Comparison of ENCODE assay signal across 18 cellular contexts in the genomic region with DNA sequence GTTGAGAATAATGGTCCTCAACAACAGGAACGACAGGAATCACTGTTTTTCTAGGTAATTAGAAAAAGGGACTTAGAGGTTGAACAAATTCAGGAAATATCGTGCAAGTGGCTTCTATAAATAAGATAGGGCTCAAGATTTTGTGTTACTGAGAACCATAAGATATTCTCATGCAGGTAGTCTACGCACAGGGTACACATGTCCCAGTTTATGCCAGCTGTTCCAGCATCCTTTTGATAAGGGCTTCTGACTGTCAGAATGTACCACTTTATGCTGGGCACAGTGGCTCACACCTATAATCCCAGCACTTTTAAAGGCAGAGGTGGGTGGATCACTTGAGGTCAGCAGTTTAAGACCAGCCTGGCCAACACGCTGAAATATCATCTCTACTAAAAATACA.
"Had no signal": no experiment of that assay in that cellular context is flagged by ENCODE, and none has a peak within 500 bp of the region (broad histone marks: within the 10 kb centered on the region; RNA-seq: fewer than 3 reads in every experiment).

No MANE protein-coding gene starts in this region.

- H3K4me3 Mint-ChIP-seq: activated CD4-positive, alpha-beta memory T cell treated with anti-CD3 and anti-CD28 coated beads for 36 hours; activated naive CD8-positive, alpha-beta T cell; endodermal cell; nephron; stimulated activated naive CD8-positive, alpha-beta T cell treated with anti-CD3 and anti-CD28 coated beads, Interleukin-15, Interleukin-2, amounts not matched to agents 100 ng/mL and 50 ng/mL, for 24 hours; T-helper 2 cell treated with Interferon-gamma antibody and Interleukin-4, amounts not matched to agents 5 μg/mL and 100 μg/mL, for 36 hours had no signal

- H3K4me1 Mint-ChIP-seq: endodermal cell, nephron had no signal

- DNase-seq: activated CD4-positive, alpha-beta memory T cell treated with anti-CD3 and anti-CD28 coated beads for 36 hours; activated CD8-positive, alpha-beta memory T cell treated with anti-CD3 and anti-CD28 coated beads, Interleukin-2, amount 50 U/mL, for 48 hours; activated gamma-delta T cell; body of pancreas; central memory CD4-positive, alpha-beta T cell; endodermal cell; foreskin keratinocyte; glutamatergic neuron; hippocampal formation; left cardiac atrium; lower lobe of right lung; right cardiac atrium had no signal

- ATAC-seq: body of pancreas, foreskin keratinocyte, left cardiac atrium, lower lobe of right lung, right cardiac atrium had no signal

- FAIRE-seq: islet of Langerhans, urothelium cell line had no signal

- H3K27me3 Mint-ChIP-seq: activated CD4-positive, alpha-beta memory T cell treated with anti-CD3 and anti-CD28 coated beads for 36 hours; activated naive CD8-positive, alpha-beta T cell; stimulated activated naive CD8-positive, alpha-beta T cell treated with anti-CD3 and anti-CD28 coated beads, Interleukin-15, Interleukin-2, amounts not matched to agents 100 ng/mL and 50 ng/mL, for 24 hours had no signal

- H3K27ac Mint-ChIP-seq: activated CD4-positive, alpha-beta memory T cell treated with anti-CD3 and anti-CD28 coated beads for 36 hours; activated naive CD8-positive, alpha-beta T cell; endodermal cell; nephron; stimulated activated naive CD8-positive, alpha-beta T cell treated with anti-CD3 and anti-CD28 coated beads, Interleukin-15, Interleukin-2, amounts not matched to agents 100 ng/mL and 50 ng/mL, for 24 hours; T-helper 2 cell treated with Interferon-gamma antibody and Interleukin-4, amounts not matched to agents 5 μg/mL and 100 μg/mL, for 36 hours had no signal

- H3K9me3 Mint-ChIP-seq: activated CD4-positive, alpha-beta memory T cell treated with anti-CD3 and anti-CD28 coated beads for 36 hours; endodermal cell; nephron; stimulated activated naive CD8-positive, alpha-beta T cell treated with anti-CD3 and anti-CD28 coated beads, Interleukin-15, Interleukin-2, amounts not matched to agents 100 ng/mL and 50 ng/mL, for 24 hours; T-helper 2 cell treated with Interferon-gamma antibody and Interleukin-4, amounts not matched to agents 5 μg/mL and 100 μg/mL, for 36 hours had no signal
